8 cellular contexts compared by ENCODE assay signal in the genomic region with DNA sequence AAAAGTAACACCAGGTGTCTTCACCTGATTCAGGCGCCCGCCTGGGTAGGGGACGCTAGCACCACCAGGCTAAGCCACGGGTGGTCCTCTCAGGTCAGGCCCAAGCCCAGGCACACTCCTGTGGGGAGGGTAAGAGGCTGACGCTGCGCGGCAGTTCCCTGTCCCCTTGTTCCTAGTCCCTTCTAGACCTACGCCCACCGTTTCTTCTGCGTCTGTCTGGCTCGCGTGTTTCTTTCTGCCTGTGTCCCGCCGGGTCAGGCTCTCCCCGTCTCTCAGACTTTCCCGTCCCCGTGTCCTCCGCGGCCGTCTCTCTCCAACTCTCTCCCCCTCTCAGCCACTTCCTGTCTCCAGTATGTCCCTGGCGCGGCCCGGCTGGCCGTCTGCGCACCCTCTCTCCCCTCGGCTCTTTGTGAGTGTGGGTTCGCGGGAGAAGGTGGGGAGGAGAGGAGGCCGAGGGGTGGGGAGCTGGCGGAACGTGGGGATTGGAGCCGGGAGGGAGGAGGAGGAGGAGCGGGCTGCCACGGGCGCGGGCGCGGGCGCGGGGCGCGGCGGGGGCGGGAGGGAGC. TPM values are rescaled to one million over a fixed set of nuclear protein-coding genes. Genes with fewer than 3 reads are reported as not detected.
DNase-seq lines count a peak whose midpoint lies in the region; ATAC-seq and TF ChIP-seq lines count a peak whose summit lies in the region.

No MANE protein-coding gene starts in this region.

- intact Hi-C loops in natural killer cell (cut with micrococcal nuclease) = loop anchor here (5.0 kb wide), 1 partner anchor 39 kb away; the partner anchor contains the start of gene EIF4B

- H3K27ac Mint-ChIP-seq in activated T-cell treated with anti-CD3 and anti-CD28 coated beads, Interleukin-2, amount 50 U/mL, for 72 hours = peak overlapping the region; percentile 61
- H3K27ac Mint-ChIP-seq in natural killer cell = peak overlapping the region in 1 of 2 donors; percentile 86

- DNase-seq in SHP77 (lab: John Stamatoyannopoulos, UW) (peak; percentile 36 to 64), SHP77 treated with DMSO at 0.1 percent for 48 hours (lab: John Stamatoyannopoulos, UW) (no peak), NCI-H526 treated with DMSO at 0.1 percent for 48 hours (lab: John Stamatoyannopoulos, UW) (peak; percentile 58), fibroblast of the aortic adventitia (ENCODE audit: low read depth) (peak; percentile 88), natural killer cell (peak; percentile 30)
- peak; percentile 66 for DNase-seq in activated T-cell treated with anti-CD3 and anti-CD28 coated beads, Interleukin-2, amount 50 U/mL, for 72 hours

- H3K27me3 Mint-ChIP-seq in activated T-cell treated with anti-CD3 and anti-CD28 coated beads, Interleukin-2, amount 50 U/mL, for 72 hours (ENCODE audit: low read depth) = peaks cover 7% of the 10 kb centered on the region
- peaks cover 0 to 4% of the 10 kb centered on the region in 2 donors for H3K27me3 Mint-ChIP-seq in natural killer cell (ENCODE audit: low read depth in 2 of 2)

- peak overlapping the region; percentile 100 for H3K27ac ChIP-seq in temporal lobe (ENCODE audit: low read depth, low read length)

- ATAC-seq in HG02970 (IDR thresholded peaks at IDR 0.05; ENCODE audit: low FRiP score, unreplicated experiment) (peak; percentile 32), natural killer cell (peak; percentile 29 to 47 (median 35))
- peak; percentile 51 to 61 for ATAC-seq in activated T-cell treated with anti-CD3 and anti-CD28 coated beads, Interleukin-2, amount 50 U/mL, for 72 hours (replicated peaks in 1 of 2)

- TF ChIP-seq CTCF in fibroblast of the aortic adventitia (IDR thresholded peaks at IDR 0.05; ENCODE audit: insufficient read depth, low read length) (no peak), natural killer cell (IDR thresholded peaks at IDR 0.05) (no peak)

- peak overlapping the region; percentile 86 to 99 for H3K4me3 Mint-ChIP-seq in activated T-cell treated with anti-CD3 and anti-CD28 coated beads, Interleukin-2, amount 50 U/mL, for 72 hours
- peak overlapping the region; percentile 93 for H3K4me3 Mint-ChIP-seq in natural killer cell

- H3K36me3 Mint-ChIP-seq in activated T-cell treated with anti-CD3 and anti-CD28 coated beads, Interleukin-2, amount 50 U/mL, for 72 hours (ENCODE audit: insufficient read depth in 2 of 2) = peaks cover 0 to 5% of the 10 kb centered on the region in 2 donors
- no peaks in the 10 kb centered on the region for H3K36me3 Mint-ChIP-seq in natural killer cell

- peak overlapping the region; percentile 89 for H3K4me3 ChIP-seq in fibroblast of the aortic adventitia (ENCODE audit: low read depth, low read length)

- H3K4me1 Mint-ChIP-seq in activated T-cell treated with anti-CD3 and anti-CD28 coated beads, Interleukin-2, amount 50 U/mL, for 72 hours (ENCODE audit: low read depth) = peaks cover 36% of the 10 kb centered on the region
- peaks cover 9 to 17% of the 10 kb centered on the region in 2 donors for H3K4me1 Mint-ChIP-seq in natural killer cell

- H3K9me3 Mint-ChIP-seq in activated T-cell treated with anti-CD3 and anti-CD28 coated beads, Interleukin-2, amount 50 U/mL, for 72 hours = no peaks in the 10 kb centered on the region
- H3K9me3 Mint-ChIP-seq in natural killer cell = no peaks in the 10 kb centered on the region

RNA-seq across cellular contexts. Expression of gene TNS2, which starts 3.1 kb away (rescaled TPM):
- 1 to 10 TPM; 1.5 to 2.6 TPM for total RNA-seq in activated T-cell treated with anti-CD3 and anti-CD28 coated beads, Interleukin-2, amount 50 U/mL, for 72 hours
- total RNA-seq in fibroblast of the aortic adventitia (ENCODE audit: low replicate concordance) (60.5 and 77.4 TPM in 2 replicates), natural killer cell (1 to 10 TPM in 2 of 3 donors, under 1 TPM in 1; 0.95 to 1.8 (median 1.0) TPM), temporal lobe (13.5 TPM)

RNA-seq across cellular contexts. Expression of gene SPRYD3, which starts 32.5 kb away (rescaled TPM):
- total RNA-seq in activated T-cell treated with anti-CD3 and anti-CD28 coated beads, Interleukin-2, amount 50 U/mL, for 72 hours = 10 to 100 TPM; 30.0 to 31.5 TPM
- total RNA-seq in fibroblast of the aortic adventitia (ENCODE audit: low replicate concordance) = 27.1 and 33.0 TPM in 2 replicates
- 10 to 100 TPM; 32.6 to 48.0 (median 42.6) TPM for total RNA-seq in natural killer cell
- total RNA-seq in temporal lobe = 22.9 TPM

RNA-seq across cellular contexts. Expression of gene EIF4B, which starts 40.5 kb away (rescaled TPM):
- total RNA-seq in activated T-cell treated with anti-CD3 and anti-CD28 coated beads, Interleukin-2, amount 50 U/mL, for 72 hours = 100 to 1,000 TPM; 622 to 633 TPM
- total RNA-seq in fibroblast of the aortic adventitia (ENCODE audit: low replicate concordance) (1,016 and 1,876 TPM in 2 replicates), natural killer cell (100 to 1,000 TPM; 505 to 537 (median 518) TPM), temporal lobe (611 TPM)

RNA-seq across cellular contexts. Expression of gene IGFBP6, which starts 50.7 kb away (rescaled TPM):
- 1 to 10 TPM; 5.7 to 9.2 TPM for total RNA-seq in activated T-cell treated with anti-CD3 and anti-CD28 coated beads, Interleukin-2, amount 50 U/mL, for 72 hours
- total RNA-seq in fibroblast of the aortic adventitia (ENCODE audit: low replicate concordance) = 723 and 2,626 TPM in 2 replicates
- under 1 TPM in 1 of 3 donors, not detected in 2; 0.61 TPM for total RNA-seq in natural killer cell
- 6.4 TPM for total RNA-seq in temporal lobe

RNA-seq across cellular contexts. Expression of gene SOAT2, which starts 56.5 kb away (rescaled TPM):
- total RNA-seq in activated T-cell treated with anti-CD3 and anti-CD28 coated beads, Interleukin-2, amount 50 U/mL, for 72 hours = 1 to 10 TPM; 2.2 to 7.9 TPM
- total RNA-seq in fibroblast of the aortic adventitia (ENCODE audit: low replicate concordance) (0.09 TPM in 1 of 2 replicates, not detected in the other), natural killer cell (not detected), temporal lobe (not detected)
